Comparison of ENCODE assay signal across 8 cellular contexts in genomic region chr1:172002725-172003345, GRCh38.
DNase-seq lines count a peak whose midpoint lies in the region; ATAC-seq, FAIRE-seq and TF ChIP-seq lines count a peak whose summit lies in the region.

No MANE protein-coding gene starts in this region.

- intact Hi-C loops in endothelial cell of umbilical vein (cut with micrococcal nuclease) = loop anchor here (1.0 to 2.0 kb wide), 9 partner anchors 38 to 716 kb away; partner anchors contain the start of gene PIGC

- CTCF ChIA-PET in endothelial cell of umbilical vein (lab: Charles Lee) = interaction anchor here (0.6 to 3.6 kb wide), 114 partner anchors 8 to 739 kb away, joined by 3 to 142 read pairs (median 5); partner anchors contain the start of genes C1orf105, METTL13, PIGC and SUCO

- TF ChIP-seq CTCF in HFFc6 (IDR thresholded peaks at IDR 0.05) (peak; percentile 89), endothelial cell of umbilical vein (IDR thresholded peaks at IDR 0.05; ENCODE audit: extremely low read depth in 1 of 2, insufficient read depth in 1 of 2, low read depth in 1 of 2, low read length in 2 of 2) (peak; percentile 46 to 58), neural progenitor cell (IDR thresholded peaks at IDR 0.05) (peak; percentile 78)

- no peak overlapping the region for H3K27ac Mint-ChIP-seq in activated T-cell treated with anti-CD3 and anti-CD28 coated beads, Interleukin-2, amount 50 U/mL, for 72 hours
- H3K27ac Mint-ChIP-seq in HFFc6 = no peak overlapping the region
- H3K27ac Mint-ChIP-seq in neural progenitor cell = no peak overlapping the region

- no peaks in the 10 kb centered on the region for H3K36me3 Mint-ChIP-seq in activated T-cell treated with anti-CD3 and anti-CD28 coated beads, Interleukin-2, amount 50 U/mL, for 72 hours (ENCODE audit: insufficient read depth in 2 of 2)
- H3K36me3 Mint-ChIP-seq in HFFc6 (ENCODE audit: low read depth) = no peaks in the 10 kb centered on the region
- no peaks in the 10 kb centered on the region for H3K36me3 Mint-ChIP-seq in neural progenitor cell

- no peak overlapping the region for H3K4me2 ChIP-seq in endothelial cell of umbilical vein (ENCODE audit: insufficient read depth, low read length)
- no peak overlapping the region for H3K4me2 ChIP-seq in neural progenitor cell

- no peak overlapping the region for H3K27ac ChIP-seq in endothelial cell of umbilical vein (ENCODE audit: insufficient read depth, low read depth, low read length)
- H3K27ac ChIP-seq in neural progenitor cell = no peak overlapping the region

- peak; percentile 11 to 28 for DNase-seq in activated T-cell treated with anti-CD3 and anti-CD28 coated beads, Interleukin-2, amount 50 U/mL, for 72 hours
- DNase-seq in activated T-cell treated with anti-CD3 and anti-CD28 coated beads for 4 hours (no peak), HFFc6 (peak; percentile 54), SHP77 (lab: John Stamatoyannopoulos, UW) (peak; percentile 36 to 40), endothelial cell of umbilical vein (ENCODE audit: low read depth, low spot score) (peak; percentile 74), neural progenitor cell (ENCODE audit: low spot score) (peak; percentile 59)

- no peak overlapping the region for H2AFZ ChIP-seq in endothelial cell of umbilical vein (ENCODE audit: low read depth, low read length)
- H2AFZ ChIP-seq in neural progenitor cell (replicated peaks) = no peak overlapping the region

- no peaks in the 10 kb centered on the region for H3K9me3 Mint-ChIP-seq in activated T-cell treated with anti-CD3 and anti-CD28 coated beads, Interleukin-2, amount 50 U/mL, for 72 hours
- no peaks in the 10 kb centered on the region for H3K9me3 Mint-ChIP-seq in HFFc6
- H3K9me3 Mint-ChIP-seq in neural progenitor cell = no peaks in the 10 kb centered on the region

- H3K9ac ChIP-seq in endothelial cell of umbilical vein (replicated peaks; ENCODE audit: extremely low read depth, insufficient read depth, low read length) = no peak overlapping the region
- H3K9ac ChIP-seq in neural progenitor cell = no peak overlapping the region

- H3K4me3 ChIP-seq in endothelial cell of umbilical vein (replicated peaks in 1 of 3; ENCODE audit: insufficient read depth in 1 of 3, low read depth in 1 of 3, low read length in 3 of 3) (no peak overlapping the region), neural progenitor cell (no peak overlapping the region)

- dilution Hi-C loops in endothelial cell of umbilical vein (cut with MboI; ENCODE audit: extremely low pct_ligation_motif_present, low sequenced_read_pairs) = loop anchor here (25.0 kb wide), 1 partner anchor 409 kb away; the partner anchor contains the start of gene C1orf105

- H3K36me3 ChIP-seq in endothelial cell of umbilical vein (ENCODE audit: control insufficient read depth in 2 of 2, extremely low read depth in 1 of 2, insufficient read depth in 2 of 2, low read length in 2 of 2) = no peaks in the 10 kb centered on the region
- H3K36me3 ChIP-seq in neural progenitor cell = no peaks in the 10 kb centered on the region

- no TSS peak for BruUV-seq in endothelial cell of umbilical vein (replicated peaks; lab: Mats Ljungman, UMichigan)

- no peaks in the 10 kb centered on the region for H3K9me3 ChIP-seq in endothelial cell of umbilical vein (replicated peaks; ENCODE audit: control insufficient read depth, insufficient read depth, low read length)
- H3K9me3 ChIP-seq in neural progenitor cell (ENCODE audit: low read depth) = no peaks in the 10 kb centered on the region

- H3K4me1 Mint-ChIP-seq in activated T-cell treated with anti-CD3 and anti-CD28 coated beads, Interleukin-2, amount 50 U/mL, for 72 hours (ENCODE audit: low read depth) = no peaks in the 10 kb centered on the region
- H3K4me1 Mint-ChIP-seq in HFFc6 (ENCODE audit: low read depth) (peaks cover 36% of the 10 kb centered on the region), neural progenitor cell (no peaks in the 10 kb centered on the region)

- ATAC-seq in activated T-cell treated with anti-CD3 and anti-CD28 coated beads, Interleukin-2, amount 50 U/mL, for 72 hours (replicated peaks in 1 of 2) = no peak
- ATAC-seq in GM19395 (IDR thresholded peaks at IDR 0.05; ENCODE audit: unreplicated experiment) (no peak), HG02852 (IDR thresholded peaks at IDR 0.05; ENCODE audit: unreplicated experiment) (no peak)

- no peaks in the 10 kb centered on the region for H3K27me3 Mint-ChIP-seq in activated T-cell treated with anti-CD3 and anti-CD28 coated beads, Interleukin-2, amount 50 U/mL, for 72 hours (ENCODE audit: low read depth)
- no peaks in the 10 kb centered on the region for H3K27me3 Mint-ChIP-seq in HFFc6 (ENCODE audit: insufficient read depth)
- H3K27me3 Mint-ChIP-seq in neural progenitor cell (ENCODE audit: insufficient read depth, low read depth) = no peaks in the 10 kb centered on the region

- H3K4me1 ChIP-seq in endothelial cell of umbilical vein (ENCODE audit: control insufficient read depth, extremely low read depth, insufficient read depth, low read length) (peaks cover 8% of the 10 kb centered on the region), neural progenitor cell (no peaks in the 10 kb centered on the region)

- H3K79me2 ChIP-seq in endothelial cell of umbilical vein (ENCODE audit: control insufficient read depth, insufficient read depth, low read length) = no peaks in the 10 kb centered on the region
- H3K79me2 ChIP-seq in neural progenitor cell (ENCODE audit: low read depth) = no peaks in the 10 kb centered on the region

- POLR2A ChIA-PET in endothelial cell of umbilical vein (lab: Charles Lee) = interaction anchor here (0.8 kb wide), 1 partner anchor 397 kb away, joined by 3 read pairs; no protein-coding TSS in a partner anchor

- no peaks in the 10 kb centered on the region for H4K20me1 ChIP-seq in endothelial cell of umbilical vein (replicated peaks; ENCODE audit: control insufficient read depth, extremely low read depth, insufficient read depth, low read length)
- H4K20me1 ChIP-seq in neural progenitor cell (ENCODE audit: low read depth) = no peaks in the 10 kb centered on the region

- no peak for TF ChIP-seq POLR2A in endothelial cell of umbilical vein (IDR thresholded peaks at IDR 0.05; ENCODE audit: low read depth, low read length)

- no peaks in the 10 kb centered on the region for H3F3A ChIP-seq in neural progenitor cell (ENCODE audit: low read depth)

- no peaks in the 10 kb centered on the region for H3K9me1 ChIP-seq in endothelial cell of umbilical vein (replicated peaks; ENCODE audit: control insufficient read depth, extremely low read depth, insufficient read depth, low read length)

- FAIRE-seq in endothelial cell of umbilical vein (lab: Jason Lieb, UNC) = peak; percentile 94

- H3K27me3 ChIP-seq in endothelial cell of umbilical vein (ENCODE audit: control insufficient read depth in 2 of 2, insufficient read depth in 2 of 2, low read length in 2 of 2) (no peaks in the 10 kb centered on the region), neural progenitor cell (no peaks in the 10 kb centered on the region)

- H3K4me3 Mint-ChIP-seq in activated T-cell treated with anti-CD3 and anti-CD28 coated beads, Interleukin-2, amount 50 U/mL, for 72 hours = no peak overlapping the region
- no peak overlapping the region for H3K4me3 Mint-ChIP-seq in HFFc6
- no peak overlapping the region for H3K4me3 Mint-ChIP-seq in neural progenitor cell

TF ChIP-seq in endothelial cell of umbilical vein, 7 proteins besides CTCF, POLR2A, EP300 and RAD21:
- TF ChIP-seq JUN (IDR thresholded peaks at IDR 0.05; ENCODE audit: borderline replicate concordance, insufficient read depth, insufficient read length, low read depth) (no peak), FOS (IDR thresholded peaks at IDR 0.05; ENCODE audit: borderline replicate concordance, insufficient read depth, low read length) (no peak), MYC (IDR thresholded peaks at IDR 0.05; ENCODE audit: low read depth, low read length) (no peak), MAX (IDR thresholded peaks at IDR 0.05; ENCODE audit: insufficient read depth, insufficient read length) (no peak), GATA2 (IDR thresholded peaks at IDR 0.05; ENCODE audit: insufficient read depth, insufficient read length, low read depth, low read length) (no peak), POLR2AphosphoS5 (IDR thresholded peaks at IDR 0.05; ENCODE audit: insufficient read depth, low read depth, low read length) (no peak), EZH2 (IDR thresholded peaks at IDR 0.05; ENCODE audit: borderline replicate concordance, low read depth, low read length, severe bottlenecking) (no peak)
